ENCODE assay signal across 21 cellular contexts in genomic region chr1:115144176-115144575, GRCh38.
"Had no signal": no experiment of that assay in that cellular context is flagged by ENCODE, and none has a peak within 500 bp of the region (broad histone marks: within the 10 kb centered on the region; RNA-seq: fewer than 3 reads in every experiment).

No MANE protein-coding gene starts in this region.

- H3K27me3 ChIP-seq: right lobe of liver had no signal

- H3K4me3 ChIP-seq: coronary artery, dorsolateral prefrontal cortex, pancreas, prostate gland, right lobe of liver, spleen, thoracic aorta, transverse colon had no signal

- H3K9me3 ChIP-seq: pancreas, prostate gland, right lobe of liver, spleen, thoracic aorta, transverse colon had no signal

- H3K36me3 ChIP-seq: pancreas, prostate gland, right lobe of liver, spleen, thoracic aorta, transverse colon had no signal

- H3K4me1 ChIP-seq: pancreas, prostate gland, right lobe of liver had no signal

- H3K27ac ChIP-seq: coronary artery, dorsolateral prefrontal cortex, pancreas, prostate gland, right lobe of liver, spleen, thoracic aorta, transverse colon had no signal

- DNase-seq: dorsolateral prefrontal cortex; effector CD8-positive, alpha-beta T cell; glutamatergic neuron; islet precursor cell; mesendoderm; naive B cell; occipital lobe; pancreas; retina; right lobe of liver; spleen; stimulated activated CD4-positive, alpha-beta T cell treated with anti-CD3 and anti-CD28 coated beads, Interleukin-15, amount 100 ng/mL, for 24 hours; stimulated activated CD4-positive, alpha-beta T cell treated with anti-CD3 and anti-CD28 coated beads, Interleukin-1b, Interleukin-23, amount 100 ng/mL, for 48 hours; stimulated activated CD4-positive, alpha-beta T cell treated with anti-CD3 and anti-CD28 coated beads, Interleukin-4, amount 100 ng/mL, for 4 hours; stimulated activated naive B cell treated with anti-CD40 and anti-IgM and Interleukin-4, amounts not matched to agents 10 μg/mL and 1 μg/mL and 100 μg/mL, for 72 hours; stimulated activated naive CD8-positive, alpha-beta T cell treated with anti-CD3 and anti-CD28 coated beads, Interleukin-15, amount 100 ng/mL, for 72 hours; substantia nigra; transverse colon had no signal

- ATAC-seq: pancreas; right lobe of liver; stimulated activated naive B cell treated with anti-CD40 and anti-IgM and Interleukin-4, amounts not matched to agents 10 μg/mL and 1 μg/mL and 100 μg/mL, for 72 hours; stimulated activated naive CD8-positive, alpha-beta T cell treated with anti-CD3 and anti-CD28 coated beads, Interleukin-15, amount 100 ng/mL, for 72 hours had no signal
